32 cellular contexts compared by ENCODE assay signal in the genomic region with DNA sequence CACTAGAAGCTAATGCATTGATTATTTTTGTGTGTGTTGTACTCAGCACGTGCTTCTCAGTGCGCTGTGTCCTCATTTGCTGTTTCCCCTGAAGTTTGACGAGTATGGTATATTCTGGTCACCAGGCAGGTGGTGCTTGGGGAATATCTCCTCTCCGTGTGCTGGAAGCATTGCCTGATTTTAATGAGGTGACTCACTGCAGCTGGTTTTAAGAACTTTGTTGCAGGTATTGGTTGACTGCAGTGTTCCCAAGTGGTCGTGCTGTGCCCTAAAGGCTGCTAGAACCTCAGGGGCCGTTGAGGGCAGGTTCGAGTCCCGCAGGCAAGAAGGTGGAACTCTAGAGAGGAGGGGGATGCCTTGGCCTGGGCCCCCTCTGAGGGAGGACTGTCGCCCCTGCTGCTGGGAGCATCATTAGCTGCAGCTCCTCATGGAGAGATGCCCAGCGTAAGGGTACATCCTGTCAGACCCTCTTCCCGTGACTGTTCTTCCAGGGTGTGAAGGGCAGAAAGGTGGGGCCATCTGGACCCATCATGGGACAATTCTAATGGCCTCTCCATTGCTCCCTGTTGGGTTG.
A peak's percentile ranks its signal among the peaks of the same experiment; 100 is the strongest.
DNase-seq lines count a peak whose midpoint lies in the region; ATAC-seq, FAIRE-seq and TF ChIP-seq lines count a peak whose summit lies in the region.
"Had no signal": no experiment of that assay in that cellular context is flagged by ENCODE, and none has a peak within 500 bp of the region (broad histone marks: within the 10 kb centered on the region; RNA-seq: fewer than 3 reads in every experiment).

No MANE protein-coding gene starts in this region.

- no peaks in the 10 kb centered on the region for H3K9me3 ChIP-seq in keratinocyte (ENCODE audit: control insufficient read depth, low read depth, low read length)
- H3K9me3 ChIP-seq: gastrocnemius medialis, tibial artery had no signal

- H3K27me3 ChIP-seq in keratinocyte (ENCODE audit: control insufficient read depth, extremely low read depth, insufficient read depth, low read length): no peaks in the 10 kb centered on the region
- H3K27me3 ChIP-seq: cardiac muscle cell, gastrocnemius medialis, tibial artery had no signal

- TF ChIP-seq CTCF in keratinocyte (optimal IDR thresholded peaks at IDR 0.05 in 1 of 3, IDR thresholded peaks at IDR 0.05 in 1 of 3, conservative IDR thresholded peaks at IDR 0.05 in 1 of 3; ENCODE audit: extremely low read depth in 1 of 3, insufficient read depth in 2 of 3, low read length in 3 of 3): no peak

- H3K9me1 ChIP-seq in keratinocyte (ENCODE audit: control insufficient read depth, extremely low read depth, insufficient read depth, low read length): peaks cover 2% of the 10 kb centered on the region

- peak; percentile 16 for DNase-seq in NCI-H345 (lab: John Stamatoyannopoulos, UW)
- no peak for DNase-seq in NCI-H345 treated with DMSO at 0.1 percent for 48 hours (lab: John Stamatoyannopoulos, UW; ENCODE audit: unreplicated experiment)
- DNase-seq in keratinocyte (ENCODE audit: low read depth, low spot score): no peak
- no peak for DNase-seq in NCI-H1092 (lab: John Stamatoyannopoulos, UW)
- DNase-seq: activated B cell treated with CpG ODN at 0.5 μM for 24 hours; activated CD4-positive, alpha-beta T cell treated with anti-CD3 and anti-CD28 coated beads, Interleukin-2, amount 50 U/mL, for 4 hours; activated CD8-positive, alpha-beta memory T cell treated with anti-CD3 and anti-CD28 coated beads, Interleukin-2, amount 50 U/mL, for 4 hours; activated naive CD4-positive, alpha-beta T cell treated with anti-CD3 and anti-CD28 coated beads, Interleukin-2, amount 50 U/mL, for 16 hours; AML-193; amniotic stem cell; CD4-positive, alpha-beta T cell; gastrocnemius medialis; hippocampal formation; midbrain; naive thymus-derived CD4-positive, alpha-beta T cell; NCI-H1092 treated with DMSO at 0.1 percent for 48 hours; NCI-H2081; NCI-H524 treated with DMSO at 0.1 percent for 48 hours; retina; SHP77 treated with DMSO at 0.1 percent for 48 hours; small intestine; stimulated activated naive CD8-positive, alpha-beta T cell treated with anti-CD3 and anti-CD28 coated beads, Interleukin-15, amount 100 ng/mL, for 72 hours; T-helper 9 cell; tibial artery had no signal

- H3K9ac ChIP-seq in keratinocyte (ENCODE audit: control insufficient read depth, extremely low read depth, insufficient read depth, low read length): no peak overlapping the region

- dilution Hi-C loops in keratinocyte (cut with MboI; ENCODE audit: extremely low pct_ligation_motif_present, low sequenced_read_pairs): no loop called here

- no peak overlapping the region for H3K4me3 ChIP-seq in keratinocyte (ENCODE audit: control insufficient read depth in 2 of 3, extremely low read depth in 1 of 3, insufficient read depth in 2 of 3, low read depth in 1 of 3, low read length in 3 of 3)
- H3K4me3 ChIP-seq: cardiac muscle cell, tibial artery had no signal

- FAIRE-seq in keratinocyte (lab: Jason Lieb, UNC): peak; percentile 26
- FAIRE-seq: A204.1, endometrium, small intestine had no signal

- H2AFZ ChIP-seq in keratinocyte (ENCODE audit: control insufficient read depth, low read length): no peak overlapping the region

- peak overlapping the region; percentile 96 for H3K27ac ChIP-seq in angular gyrus (ENCODE audit: low read depth, low read length)
- no peak overlapping the region for H3K27ac ChIP-seq in keratinocyte (ENCODE audit: control insufficient read depth, insufficient read depth, low read length)
- peak overlapping the region; percentile 98 for H3K27ac ChIP-seq in temporal lobe (ENCODE audit: low read depth, low read length)
- H3K27ac ChIP-seq: cardiac muscle cell, tibial artery had no signal

- no peak overlapping the region for H3K4me2 ChIP-seq in keratinocyte (ENCODE audit: control insufficient read depth, extremely low read depth, insufficient read depth, low read depth, low read length)

- H3K79me2 ChIP-seq in keratinocyte (ENCODE audit: control insufficient read depth, insufficient read depth, low read length): peaks cover 42% of the 10 kb centered on the region

- H4K20me1 ChIP-seq in keratinocyte (ENCODE audit: control insufficient read depth, extremely low read depth, insufficient read depth, low read length): peaks cover 23% of the 10 kb centered on the region

- no peaks in the 10 kb centered on the region for H3K36me3 ChIP-seq in keratinocyte (ENCODE audit: control insufficient read depth in 2 of 2, extremely low read depth in 1 of 2, insufficient read depth in 2 of 2, low read length in 2 of 2)
- H3K36me3 ChIP-seq: cardiac muscle cell, gastrocnemius medialis, tibial artery had no signal

- H3K4me1 ChIP-seq in keratinocyte (ENCODE audit: control insufficient read depth, extremely low read depth, insufficient read depth, low read length): peaks cover 10% of the 10 kb centered on the region

- ATAC-seq in HG02759 (IDR thresholded peaks at IDR 0.05; ENCODE audit: unreplicated experiment) (no peak), GM21717 (IDR thresholded peaks at IDR 0.05; ENCODE audit: unreplicated experiment) (no peak)
- ATAC-seq: naive thymus-derived CD4-positive, alpha-beta T cell; Panc1; stimulated activated naive CD8-positive, alpha-beta T cell treated with anti-CD3 and anti-CD28 coated beads, Interleukin-15, amount 100 ng/mL, for 72 hours had no signal
